ENCODE assay signal across 1 cellular context in the genomic region with DNA sequence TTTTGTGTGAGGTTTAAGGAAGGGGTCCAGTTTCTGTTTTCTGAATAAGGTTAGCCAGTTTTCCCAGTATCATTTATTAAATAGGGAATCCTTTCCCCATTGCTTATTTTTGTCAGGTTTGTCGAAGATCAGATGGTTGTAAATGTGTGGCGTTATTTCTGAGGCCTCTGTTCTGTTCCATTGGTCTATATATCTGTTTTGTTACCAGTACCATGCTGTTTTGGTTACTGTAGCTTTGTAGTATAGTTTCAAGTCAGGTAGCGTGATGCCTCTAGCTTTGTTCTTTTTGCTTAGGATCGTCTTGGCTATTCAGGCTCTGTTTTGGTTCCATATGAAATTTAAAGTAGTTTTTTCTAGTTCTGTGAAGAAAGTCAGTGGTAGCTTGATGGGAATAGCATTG. TPM values are rescaled to one million over a fixed set of nuclear protein-coding genes. Genes with fewer than 3 reads are reported as not detected.
"Had no signal": no experiment of that assay in that cellular context is flagged by ENCODE, and none has a peak within 500 bp of the region (broad histone marks: within the 10 kb centered on the region; RNA-seq: fewer than 3 reads in every experiment).

No MANE protein-coding gene starts in this region.

RNA-seq across cellular contexts. Expression of a gene that starts 39.4 kb away (rescaled TPM):
- total RNA-seq: activated CD4-positive, alpha-beta T cell treated with anti-CD3 and anti-CD28 coated beads, Interleukin-2, amount 10 ng/mL, durations not matched to agents 24 days and 14 days had no signal
